Comparison of ENCODE assay signal across 26 cellular contexts in the genomic region with DNA sequence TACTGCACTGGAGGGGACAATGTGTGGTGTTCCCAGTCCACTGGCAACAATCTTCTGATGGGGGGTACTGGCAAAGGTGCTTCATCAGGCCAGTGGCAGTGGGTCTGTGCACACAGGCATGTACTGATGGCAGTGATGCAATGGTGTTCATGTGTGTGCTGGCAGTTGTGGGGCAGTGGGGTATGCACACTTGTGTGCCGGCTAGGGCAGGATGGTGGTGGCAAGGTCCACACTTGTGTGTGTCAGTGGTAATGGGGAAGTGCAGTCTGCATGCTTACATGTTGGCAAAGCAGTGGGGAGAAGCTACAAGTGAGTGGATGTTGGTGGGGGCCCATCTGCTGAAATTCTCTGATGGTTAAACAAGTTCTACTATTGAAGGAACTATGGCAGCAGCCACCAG.
"Had no signal": no experiment of that assay in that cellular context is flagged by ENCODE, and none has a peak within 500 bp of the region (broad histone marks: within the 10 kb centered on the region; RNA-seq: fewer than 3 reads in every experiment).

No MANE protein-coding gene starts in this region.

- H3K4me1 ChIP-seq: left ventricle myocardium inferior, neural progenitor cell, prostate gland, tibial nerve, vagina had no signal

- ATAC-seq: natural killer cell; right cardiac atrium; sciatic nerve; stimulated activated naive CD8-positive, alpha-beta T cell treated with anti-CD3 and anti-CD28 coated beads, Interleukin-15, amount 100 ng/mL, for 72 hours had no signal

- H3K4me1 Mint-ChIP-seq: mesothelial cell of epicardium; naive B cell; nephron progenitor cell; neural progenitor cell; stimulated activated naive CD8-positive, alpha-beta T cell treated with anti-CD3 and anti-CD28 coated beads, Interleukin-15, amount 100 ng/mL, for 72 hours had no signal

- DNase-seq: islet precursor cell; left ventricle myocardium inferior; mesendoderm; naive B cell; natural killer cell; nephron progenitor cell; ovary; retina; right cardiac atrium; stimulated activated CD4-positive, alpha-beta T cell treated with anti-CD3 and anti-CD28 coated beads, Interleukin-12 subunit alpha, Interleukin-12 subunit beta, amount 100 ng/mL, for 4 hours; stimulated activated CD4-positive, alpha-beta T cell treated with anti-CD3 and anti-CD28 coated beads, Interleukin-15, amount 100 ng/mL, for 24 hours; stimulated activated CD4-positive, alpha-beta T cell treated with anti-CD3 and anti-CD28 coated beads, Interleukin-2, amount 100 ng/mL, for 24 hours; stimulated activated CD4-positive, alpha-beta T cell treated with anti-CD3 and anti-CD28 coated beads, Interleukin-4, amount 100 ng/mL, for 1 hour; stimulated activated naive CD4-positive, alpha-beta T cell treated with Interleukin-2 at 50 U/mL for 16 hours; stimulated activated naive CD8-positive, alpha-beta T cell treated with anti-CD3 and anti-CD28 coated beads, Interleukin-15, amount 100 ng/mL, for 72 hours; substantia nigra had no signal

- H3K4me2 ChIP-seq: hepatocyte, neural progenitor cell had no signal

- H3K36me3 ChIP-seq: left ventricle myocardium inferior, neural progenitor cell, ovary, prostate gland, tibial nerve, vagina had no signal

- H3K27me3 Mint-ChIP-seq: naive B cell; stimulated activated naive CD8-positive, alpha-beta T cell treated with anti-CD3 and anti-CD28 coated beads, Interleukin-15, amount 100 ng/mL, for 72 hours; type B pancreatic cell had no signal

- H3K9ac ChIP-seq: neural progenitor cell had no signal

- H2AFZ ChIP-seq: hepatocyte, neural progenitor cell had no signal

- H3K9me3 ChIP-seq: ovary, prostate gland, vagina had no signal

- H3K27ac ChIP-seq: hepatocyte, left ventricle myocardium inferior, neural progenitor cell, ovary, prostate gland, skin epidermis, tibial nerve, vagina had no signal

- H3K27ac Mint-ChIP-seq: mesothelial cell of epicardium; naive B cell; nephron progenitor cell; neural progenitor cell; stimulated activated naive CD8-positive, alpha-beta T cell treated with anti-CD3 and anti-CD28 coated beads, Interleukin-15, amount 100 ng/mL, for 72 hours; type B pancreatic cell had no signal

- H3K4me3 ChIP-seq: hepatocyte, left ventricle myocardium inferior, lung, neural progenitor cell, ovary, prostate gland, skin epidermis, tibial nerve, vagina had no signal

- H3K4me3 Mint-ChIP-seq: mesothelial cell of epicardium; naive B cell; natural killer cell; nephron progenitor cell; neural progenitor cell; stimulated activated naive CD8-positive, alpha-beta T cell treated with anti-CD3 and anti-CD28 coated beads, Interleukin-15, amount 100 ng/mL, for 72 hours; type B pancreatic cell had no signal

- H3K79me2 ChIP-seq: hepatocyte had no signal

- H3K36me3 Mint-ChIP-seq: mesothelial cell of epicardium, naive B cell, neural progenitor cell, type B pancreatic cell had no signal

- H3K27me3 ChIP-seq: hepatocyte, neural progenitor cell, ovary, tibial nerve, vagina had no signal
